In genomic region chr11:71607520-71608216, GRCh38 we compare ENCODE assay signal across 19 cellular contexts. TPM values are rescaled to one million over a fixed set of nuclear protein-coding genes. Genes with fewer than 3 reads are reported as not detected.
DNase-seq lines count a peak whose midpoint lies in the region; ATAC-seq and TF ChIP-seq lines count a peak whose summit lies in the region.
"Not testable (repeated sequence)": the region's sequence is repeated elsewhere in the genome, so short reads cannot be mapped to it uniquely, and the experiment has no call there.
"Had no signal": no experiment of that assay in that cellular context is flagged by ENCODE, and none has a peak within 500 bp of the region (broad histone marks: within the 10 kb centered on the region; RNA-seq: fewer than 3 reads in every experiment).

No MANE protein-coding gene starts in this region.

- H3K23ac ChIP-seq in mesenchymal stem cell (ENCODE audit: low read length in 2 of 2); neuronal stem cell (ENCODE audit: low read depth, low read length, poor library complexity): not testable (repeated sequence)

- not testable (repeated sequence) for H3K27ac Mint-ChIP-seq in Calu3 (ENCODE audit: unreplicated experiment); activated T-helper 17 cell treated with anti-CD3 and anti-CD28 coated beads, Interleukin-2, amount 50 U/mL, for 72 hours; effector memory CD8-positive, alpha-beta T cell; stimulated activated naive CD8-positive, alpha-beta T cell treated with anti-CD3 and anti-CD28 coated beads, Interleukin-15, amount 100 ng/mL, for 72 hours

- H3K4me2 ChIP-seq in mesenchymal stem cell (ENCODE audit: low read length, poor library complexity, severe bottlenecking) (peak overlapping the region; percentile 29), neuronal stem cell (ENCODE audit: insufficient read depth, low read length, poor library complexity, severe bottlenecking) (peak overlapping the region; percentile 80)

- not testable (repeated sequence) for BruUV-seq in Calu3 (replicated peaks; lab: Mats Ljungman, UMichigan)

- H2BK12ac ChIP-seq in mesenchymal stem cell (ENCODE audit: low read length in 2 of 2); neuronal stem cell (ENCODE audit: low read length): not testable (repeated sequence)

- 3% methylated on average over 30 of the region's 59 CpGs for WGBS in mesenchymal stem cell
- no CpG with 5 or more reads among the region's 59 CpGs for WGBS in neuronal stem cell (ENCODE audit: extremely low coverage in 2 of 2, insufficient read length in 2 of 2, insufficient replicate concordance in 1 of 2), 2 donors

- peak overlapping the region; percentile 30 for H3K4me3 ChIP-seq in iPS-11a (ENCODE audit: low read depth, low read length)
- not testable (repeated sequence) for H3K4me3 ChIP-seq in mesenchymal stem cell (ENCODE audit: insufficient read depth in 1 of 2, low read depth in 1 of 2, low read length in 2 of 2)
- H3K4me3 ChIP-seq in neuronal stem cell (ENCODE audit: low read length in 2 of 2) = peak overlapping the region in 1 of 2 donors; percentile 79

- H3K9me3 ChIP-seq in mesenchymal stem cell (ENCODE audit: control insufficient read depth, low read length); neuronal stem cell (replicated peaks in 1 of 2; ENCODE audit: control insufficient read depth in 2 of 2, insufficient read depth in 1 of 2, low read depth in 1 of 2, low read length in 2 of 2): not testable (repeated sequence)

- not testable (repeated sequence) for ATAC-seq in activated T-helper 17 cell treated with anti-CD3 and anti-CD28 coated beads, Interleukin-2, amount 50 U/mL, for 72 hours (replicated peaks); effector memory CD8-positive, alpha-beta T cell (replicated peaks); stimulated activated naive CD8-positive, alpha-beta T cell treated with anti-CD3 and anti-CD28 coated beads, Interleukin-15, amount 100 ng/mL, for 72 hours

- peak overlapping the region; percentile 43 for H3K4me3 Mint-ChIP-seq in Calu3 (ENCODE audit: low read depth, unreplicated experiment)
- peak overlapping the region; percentile 36 for H3K4me3 Mint-ChIP-seq in activated T-helper 17 cell treated with anti-CD3 and anti-CD28 coated beads, Interleukin-2, amount 50 U/mL, for 72 hours
- peak overlapping the region; percentile 70 to 73 for H3K4me3 Mint-ChIP-seq in effector memory CD8-positive, alpha-beta T cell
- H3K4me3 Mint-ChIP-seq in stimulated activated naive CD8-positive, alpha-beta T cell treated with anti-CD3 and anti-CD28 coated beads, Interleukin-15, amount 100 ng/mL, for 72 hours = peak overlapping the region; percentile 67 to 80

- not testable (repeated sequence) for H2AFZ ChIP-seq in mesenchymal stem cell (ENCODE audit: low read depth, low read length)
- peak overlapping the region; percentile 69 for H2AFZ ChIP-seq in neuronal stem cell (ENCODE audit: low read length)

- DNase-seq in Calu3; effector memory CD8-positive, alpha-beta T cell; mesenchymal stem cell; neuronal stem cell (ENCODE audit: low spot score); stimulated activated naive CD8-positive, alpha-beta T cell treated with anti-CD3 and anti-CD28 coated beads, Interleukin-15, amount 100 ng/mL, for 72 hours: not testable (repeated sequence)
- peak in 2 of 3 experiments; percentile 37 to 45 for DNase-seq in NCI-H1417 (lab: John Stamatoyannopoulos, UW)

- H3K4ac ChIP-seq in mesenchymal stem cell (ENCODE audit: low read depth in 1 of 2, low read length in 2 of 2); neuronal stem cell (ENCODE audit: low read length): not testable (repeated sequence)

- not testable (repeated sequence) for H2AK5ac ChIP-seq in mesenchymal stem cell (ENCODE audit: low read length, severe bottlenecking); neuronal stem cell (ENCODE audit: low read depth, low read length)

- H3K4me1 Mint-ChIP-seq in Calu3 (ENCODE audit: low read depth, unreplicated experiment); activated T-helper 17 cell treated with anti-CD3 and anti-CD28 coated beads, Interleukin-2, amount 50 U/mL, for 72 hours: not testable (repeated sequence)
- peaks cover 3 to 14% of the 10 kb centered on the region in 2 donors for H3K4me1 Mint-ChIP-seq in effector memory CD8-positive, alpha-beta T cell (ENCODE audit: low read depth in 2 of 2)
- H3K4me1 Mint-ChIP-seq in stimulated activated naive CD8-positive, alpha-beta T cell treated with anti-CD3 and anti-CD28 coated beads, Interleukin-15, amount 100 ng/mL, for 72 hours = peaks cover 22% of the 10 kb centered on the region

- not testable (repeated sequence) for H2BK5ac ChIP-seq in mesenchymal stem cell (ENCODE audit: low read depth, low read length, poor library complexity, severe bottlenecking); neuronal stem cell (ENCODE audit: low read length)

- CTCF ChIA-PET in Calu3 (lab: Charles Lee) = not testable (repeated sequence)

- H4K8ac ChIP-seq in mesenchymal stem cell (ENCODE audit: low read length); neuronal stem cell (ENCODE audit: low read depth, low read length): not testable (repeated sequence)

- H3K36me3 Mint-ChIP-seq in Calu3 (ENCODE audit: insufficient read depth, unreplicated experiment); activated T-helper 17 cell treated with anti-CD3 and anti-CD28 coated beads, Interleukin-2, amount 50 U/mL, for 72 hours (ENCODE audit: low read depth); effector memory CD8-positive, alpha-beta T cell (ENCODE audit: insufficient read depth): not testable (repeated sequence)

- intact Hi-C loops in Calu3 (cut with micrococcal nuclease; ENCODE audit: unreplicated experiment) = not testable (repeated sequence)

- H3K27ac ChIP-seq in mesenchymal stem cell (ENCODE audit: low read length, poor library complexity, severe bottlenecking); neuronal stem cell (replicated peaks; ENCODE audit: low read length): not testable (repeated sequence)

- peaks cover 7 to 21% of the 10 kb centered on the region in 2 experiments for H3K27me3 ChIP-seq in mesenchymal stem cell (ENCODE audit: control insufficient read depth in 1 of 2, insufficient read depth in 1 of 2, low read length in 2 of 2)
- H3K27me3 ChIP-seq in neuronal stem cell (ENCODE audit: control insufficient read depth in 3 of 3, insufficient read depth in 3 of 3, low read depth in 1 of 3, low read length in 3 of 3) = peaks cover 0 to 23% (median 10%) of the 10 kb centered on the region in 3 experiments

- H3K9ac ChIP-seq in mesenchymal stem cell (ENCODE audit: low read length) = not testable (repeated sequence)
- H3K9ac ChIP-seq in neuronal stem cell (ENCODE audit: low read depth, low read length, poor library complexity) = peak overlapping the region; percentile 77

- not testable (repeated sequence) for H3K4me1 ChIP-seq in mesenchymal stem cell (ENCODE audit: control insufficient read depth, insufficient read depth, low read depth, low read length); neuronal stem cell (ENCODE audit: control insufficient read depth in 2 of 2, insufficient read depth in 1 of 2, low read depth in 1 of 2, low read length in 2 of 2)

- H3K18ac ChIP-seq in mesenchymal stem cell (ENCODE audit: low read depth in 1 of 2, low read length in 2 of 2) = not testable (repeated sequence)
- H3K18ac ChIP-seq in neuronal stem cell (ENCODE audit: low read length) = peak overlapping the region; percentile 64

- not testable (repeated sequence) for H3K9me3 Mint-ChIP-seq in Calu3 (ENCODE audit: low read depth, unreplicated experiment); activated T-helper 17 cell treated with anti-CD3 and anti-CD28 coated beads, Interleukin-2, amount 50 U/mL, for 72 hours; effector memory CD8-positive, alpha-beta T cell; stimulated activated naive CD8-positive, alpha-beta T cell treated with anti-CD3 and anti-CD28 coated beads, Interleukin-15, amount 100 ng/mL, for 72 hours

- peaks cover 42% of the 10 kb centered on the region for H3K27me3 Mint-ChIP-seq in Calu3 (ENCODE audit: unreplicated experiment)
- H3K27me3 Mint-ChIP-seq in activated T-helper 17 cell treated with anti-CD3 and anti-CD28 coated beads, Interleukin-2, amount 50 U/mL, for 72 hours = peaks cover 24% of the 10 kb centered on the region
- peaks cover 37 to 82% of the 10 kb centered on the region in 2 donors for H3K27me3 Mint-ChIP-seq in effector memory CD8-positive, alpha-beta T cell
- H3K27me3 Mint-ChIP-seq in stimulated activated naive CD8-positive, alpha-beta T cell treated with anti-CD3 and anti-CD28 coated beads, Interleukin-15, amount 100 ng/mL, for 72 hours = peaks cover 63% of the 10 kb centered on the region

- H2BK120ac ChIP-seq in mesenchymal stem cell (ENCODE audit: low read depth, low read length); neuronal stem cell (ENCODE audit: low read depth, low read length): not testable (repeated sequence)

- not testable (repeated sequence) for H3K14ac ChIP-seq in mesenchymal stem cell (ENCODE audit: low read length in 2 of 2); neuronal stem cell (ENCODE audit: low read length)

- H4K91ac ChIP-seq in mesenchymal stem cell (ENCODE audit: low read length); neuronal stem cell (ENCODE audit: low read depth, low read length, poor library complexity): not testable (repeated sequence)

- H3K79me1 ChIP-seq in mesenchymal stem cell (replicated peaks; ENCODE audit: low read length, poor library complexity, severe bottlenecking); neuronal stem cell (ENCODE audit: low read depth, low read length): not testable (repeated sequence)

- not testable (repeated sequence) for H3K36me3 ChIP-seq in mesenchymal stem cell (ENCODE audit: control insufficient read depth in 1 of 2, insufficient read depth in 2 of 2, low read depth in 1 of 2, low read length in 2 of 2); neuronal stem cell (replicated peaks in 1 of 2; ENCODE audit: control insufficient read depth in 2 of 2, insufficient read depth in 2 of 2, low read length in 2 of 2)

- TF ChIP-seq CTCF in Calu3 (IDR thresholded peaks at IDR 0.05; ENCODE audit: unreplicated experiment) = not testable (repeated sequence)

- not testable (repeated sequence) for H2BK15ac ChIP-seq in mesenchymal stem cell (ENCODE audit: low read depth, poor library complexity, severe bottlenecking); neuronal stem cell (ENCODE audit: low read length)

RNA-seq across cellular contexts. Expression of gene KRTAP5-11, which starts 25.0 kb away (rescaled TPM):
- not detected in 2 replicates for total RNA-seq in Calu3 (2022)
- total RNA-seq in activated T-helper 17 cell treated with anti-CD3 and anti-CD28 coated beads, Interleukin-2, amount 50 U/mL, for 72 hours = not detected
- not detected for polyA plus RNA-seq in mesenchymal stem cell (2013, experiment 1 of 2)
- 0.07 TPM for polyA plus RNA-seq in mesenchymal stem cell (2013, experiment 2 of 2)
- polyA plus RNA-seq in neuronal stem cell (2013, experiment 1 of 2) = not detected
- polyA plus RNA-seq in neuronal stem cell (2013, experiment 2 of 2) = 0.07 TPM
- total RNA-seq: A673; activated B cell treated with CpG ODN at 0.5 μM for 24 hours; CD4-positive, alpha-beta T cell; cerebellum; GM23248; mammary epithelial cell; omental fat pad; skeletal muscle tissue; thoracic aorta; vagina had no signal
- polyA plus RNA-seq: GM23248, IgD-negative memory B cell, mammary epithelial cell had no signal

RNA-seq across cellular contexts. Expression of gene KRTAP5-10, which starts 42.3 kb away (rescaled TPM):
- not detected in 2 replicates for total RNA-seq in Calu3 (2022)
- total RNA-seq in activated T-helper 17 cell treated with anti-CD3 and anti-CD28 coated beads, Interleukin-2, amount 50 U/mL, for 72 hours = not detected
- polyA plus RNA-seq in mesenchymal stem cell (2013, experiment 1 of 2) = not detected
- not detected for polyA plus RNA-seq in mesenchymal stem cell (2013, experiment 2 of 2)
- polyA plus RNA-seq in neuronal stem cell (2013, experiment 1 of 2) = 0.11 TPM
- 0.08 TPM for polyA plus RNA-seq in neuronal stem cell (2013, experiment 2 of 2)
- total RNA-seq: A673; CD4-positive, alpha-beta T cell; cerebellum; GM23248; mammary epithelial cell; omental fat pad; skeletal muscle tissue; thoracic aorta; vagina had no signal
- polyA plus RNA-seq: GM23248, IgD-negative memory B cell, mammary epithelial cell had no signal

RNA-seq across cellular contexts. Expression of gene KRTAP5-9, which starts 59.4 kb away (rescaled TPM):
- total RNA-seq in Calu3 (2022) = 0.56 TPM in 1 of 2 replicates, not detected in the other
- under 1 TPM in 1 of 2 donors, not detected in 1; 0.22 TPM for total RNA-seq in activated T-helper 17 cell treated with anti-CD3 and anti-CD28 coated beads, Interleukin-2, amount 50 U/mL, for 72 hours
- 0.04 TPM for polyA plus RNA-seq in mesenchymal stem cell (2013, experiment 1 of 2)
- polyA plus RNA-seq in mesenchymal stem cell (2013, experiment 2 of 2) = 0.03 TPM
- 0.06 TPM for polyA plus RNA-seq in neuronal stem cell (2013, experiment 1 of 2)
- polyA plus RNA-seq in neuronal stem cell (2013, experiment 2 of 2) = not detected
- total RNA-seq: A673, cerebellum, GM23248, mammary epithelial cell, skeletal muscle tissue, thoracic aorta, vagina had no signal
- polyA plus RNA-seq: GM23248, IgD-negative memory B cell had no signal
